ENCODE assay signal across 9 cellular contexts in the genomic region with DNA sequence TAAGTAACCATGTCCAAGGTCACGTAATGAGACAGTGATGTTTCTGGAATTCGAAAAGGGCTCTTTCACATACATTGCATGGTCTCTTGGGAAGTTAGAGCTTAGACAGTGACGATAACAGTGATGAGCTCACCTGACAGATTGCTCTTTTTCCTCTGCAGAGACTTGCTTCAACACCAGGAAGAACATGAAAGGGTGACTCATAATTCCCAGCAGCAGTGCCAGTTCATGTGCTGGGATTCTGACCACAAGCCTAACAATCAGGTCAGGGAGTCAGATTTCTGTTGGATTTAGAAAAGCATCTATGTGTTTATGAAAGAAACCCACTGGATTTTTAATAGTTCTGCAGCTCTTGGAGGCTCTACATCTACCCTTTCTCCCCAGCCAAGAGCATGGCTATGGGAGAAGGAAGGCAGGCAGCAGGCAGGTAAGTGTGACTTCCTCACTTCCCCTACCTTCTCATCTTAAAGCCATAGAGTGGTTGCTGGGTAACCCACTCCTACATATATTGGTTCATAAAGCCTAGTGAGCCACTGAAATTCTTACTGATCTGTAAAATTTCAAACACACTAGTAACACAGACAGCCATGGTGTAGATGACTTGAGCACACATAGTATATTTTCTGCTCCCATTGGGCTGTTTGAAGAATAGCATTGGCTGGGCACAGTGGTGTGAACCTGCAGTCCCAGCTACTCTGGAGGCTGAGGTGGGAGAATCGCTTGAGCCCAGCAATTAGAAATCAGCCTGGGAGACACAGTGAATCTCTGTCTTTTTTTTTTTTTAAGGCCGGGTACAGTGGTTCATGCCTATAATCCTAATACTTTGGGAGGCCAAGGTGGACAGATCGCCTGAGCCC. TPM values are rescaled to one million over a fixed set of nuclear protein-coding genes. Genes with fewer than 3 reads are reported as not detected.
DNase-seq lines count a peak whose midpoint lies in the region; ATAC-seq and TF ChIP-seq lines count a peak whose summit lies in the region.
"Had no signal": no experiment of that assay in that cellular context is flagged by ENCODE, and none has a peak within 500 bp of the region (broad histone marks: within the 10 kb centered on the region; RNA-seq: fewer than 3 reads in every experiment).

No MANE protein-coding gene starts in this region.

- peak overlapping the region; percentile 43 for H3K27ac ChIP-seq in PC-9

- H3K9me3 Mint-ChIP-seq in activated CD4-positive, alpha-beta T cell treated with anti-CD3 and anti-CD28 coated beads for 36 hours (ENCODE audit: low read depth): no peaks in the 10 kb centered on the region
- H3K9me3 Mint-ChIP-seq in stimulated activated effector memory CD8-positive, alpha-beta T cell treated with anti-CD3 and anti-CD28 coated beads, Interleukin-12 subunit alpha, Interleukin-12 subunit beta, amount 100 ng/mL, for 72 hours: no peaks in the 10 kb centered on the region
- H3K9me3 Mint-ChIP-seq in immature natural killer cell: no peaks in the 10 kb centered on the region

- H3K4me1 Mint-ChIP-seq in activated CD4-positive, alpha-beta T cell treated with anti-CD3 and anti-CD28 coated beads for 36 hours: peaks cover 12% of the 10 kb centered on the region
- H3K4me1 Mint-ChIP-seq in stimulated activated effector memory CD8-positive, alpha-beta T cell treated with anti-CD3 and anti-CD28 coated beads, Interleukin-12 subunit alpha, Interleukin-12 subunit beta, amount 100 ng/mL, for 72 hours: peaks cover 7% of the 10 kb centered on the region
- peaks cover 0 to 2% of the 10 kb centered on the region in 2 donors for H3K4me1 Mint-ChIP-seq in immature natural killer cell

- H3K9me3 ChIP-seq in PC-9 (ENCODE audit: insufficient read depth, low read depth): no peaks in the 10 kb centered on the region

- TSS peak; percentile 57 for BruUV-seq in PC-9 (replicated peaks; lab: Mats Ljungman, UMichigan)

- no peaks in the 10 kb centered on the region for H3K27me3 Mint-ChIP-seq in activated CD4-positive, alpha-beta T cell treated with anti-CD3 and anti-CD28 coated beads for 36 hours
- peaks cover 1 to 5% (median 3%) of the 10 kb centered on the region in 3 donors for H3K27me3 Mint-ChIP-seq in immature natural killer cell (ENCODE audit: low read depth in 3 of 3)
- H3K27me3 Mint-ChIP-seq: CD4-positive, CD25-positive, alpha-beta regulatory T cell had no signal

- no peak overlapping the region for H3K27ac Mint-ChIP-seq in activated CD4-positive, alpha-beta T cell treated with anti-CD3 and anti-CD28 coated beads for 36 hours
- no peak overlapping the region for H3K27ac Mint-ChIP-seq in stimulated activated effector memory CD8-positive, alpha-beta T cell treated with anti-CD3 and anti-CD28 coated beads, Interleukin-12 subunit alpha, Interleukin-12 subunit beta, amount 100 ng/mL, for 72 hours
- H3K27ac Mint-ChIP-seq in immature natural killer cell: no peak overlapping the region
- H3K27ac Mint-ChIP-seq: CD4-positive, CD25-positive, alpha-beta regulatory T cell had no signal

- H3K36me3 Mint-ChIP-seq in activated CD4-positive, alpha-beta T cell treated with anti-CD3 and anti-CD28 coated beads for 36 hours (ENCODE audit: low read depth): no peaks in the 10 kb centered on the region
- no peaks in the 10 kb centered on the region for H3K36me3 Mint-ChIP-seq in stimulated activated effector memory CD8-positive, alpha-beta T cell treated with anti-CD3 and anti-CD28 coated beads, Interleukin-12 subunit alpha, Interleukin-12 subunit beta, amount 100 ng/mL, for 72 hours
- H3K36me3 Mint-ChIP-seq in immature natural killer cell: no peaks in the 10 kb centered on the region
- H3K36me3 Mint-ChIP-seq: CD4-positive, CD25-positive, alpha-beta regulatory T cell had no signal

- no peaks in the 10 kb centered on the region for H3K27me3 ChIP-seq in PC-9 (ENCODE audit: insufficient read depth, low read depth)

- no peak overlapping the region for H3K4me3 ChIP-seq in PC-9
- no peak overlapping the region for H3K4me3 ChIP-seq in fibroblast of the aortic adventitia (ENCODE audit: low read depth, low read length)

- H3K4me3 Mint-ChIP-seq in activated CD4-positive, alpha-beta T cell treated with anti-CD3 and anti-CD28 coated beads for 36 hours: no peak overlapping the region
- no peak overlapping the region for H3K4me3 Mint-ChIP-seq in stimulated activated effector memory CD8-positive, alpha-beta T cell treated with anti-CD3 and anti-CD28 coated beads, Interleukin-12 subunit alpha, Interleukin-12 subunit beta, amount 100 ng/mL, for 72 hours
- no peak overlapping the region for H3K4me3 Mint-ChIP-seq in immature natural killer cell
- H3K4me3 Mint-ChIP-seq: CD4-positive, CD25-positive, alpha-beta regulatory T cell had no signal

- no peaks in the 10 kb centered on the region for H3K36me3 ChIP-seq in PC-9 (ENCODE audit: low read depth)

- intact Hi-C loops in activated CD4-positive, alpha-beta T cell treated with anti-CD3 and anti-CD28 coated beads for 36 hours (cut with DNase I, micrococcal nuclease): no loop called here
- intact Hi-C loops in PC-9 (cut with micrococcal nuclease; ENCODE audit: unreplicated experiment): loop anchor here (1.0 kb wide), 2 partner anchors 9 to 44 kb away; a partner anchor contains a TSS

- DNase-seq in activated CD4-positive, alpha-beta T cell treated with anti-CD3 and anti-CD28 coated beads for 36 hours: no peak
- DNase-seq in activated CD4-positive, alpha-beta T cell treated with anti-CD3 and anti-CD28 coated beads for 4 hours: no peak
- peak; percentile 77 to 92 for DNase-seq in PC-9
- DNase-seq in fibroblast of the aortic adventitia (ENCODE audit: low read depth): peak; percentile 98
- no peak for DNase-seq in stimulated activated effector memory CD8-positive, alpha-beta T cell treated with anti-CD3 and anti-CD28 coated beads, Interleukin-12 subunit alpha, Interleukin-12 subunit beta, amount 100 ng/mL, for 72 hours (ENCODE audit: low spot score in 2 of 2)
- DNase-seq in immature natural killer cell: no peak
- no peak for DNase-seq in amygdala (lab: John Stamatoyannopoulos, UW)
- no peak for DNase-seq in activated CD4-positive, alpha-beta T cell treated with anti-CD3 and anti-CD28 coated beads, Interleukin-2, amount 50 U/mL, for 4 hours
- DNase-seq: CD4-positive, CD25-positive, alpha-beta regulatory T cell had no signal

- CTCF ChIA-PET in activated CD4-positive, alpha-beta T cell treated with anti-CD3 and anti-CD28 coated beads for 36 hours (lab: Charles Lee): no interaction called here
- CTCF ChIA-PET in PC-9 (lab: Charles Lee): interaction anchor here (0.7 kb wide), 1 partner anchor 47 kb away, joined by 3 read pairs; no protein-coding TSS in a partner anchor

- no peak overlapping the region for H2AFZ ChIP-seq in PC-9

- ATAC-seq in activated CD4-positive, alpha-beta T cell treated with anti-CD3 and anti-CD28 coated beads for 36 hours: peak; percentile 44
- ATAC-seq in stimulated activated effector memory CD8-positive, alpha-beta T cell treated with anti-CD3 and anti-CD28 coated beads, Interleukin-12 subunit alpha, Interleukin-12 subunit beta, amount 100 ng/mL, for 72 hours: peak; percentile 26

- peaks cover 20% of the 10 kb centered on the region for H3F3A ChIP-seq in PC-9 (ENCODE audit: insufficient read depth, low read depth)

- peak overlapping the region; percentile 45 for H3K4me2 ChIP-seq in PC-9

- no peak for TF ChIP-seq CTCF in PC-9 (conservative IDR thresholded peaks at IDR 0.05)
- no peak for TF ChIP-seq CTCF in fibroblast of the aortic adventitia (IDR thresholded peaks at IDR 0.05; ENCODE audit: insufficient read depth, low read length)

- no peaks in the 10 kb centered on the region for H4K20me1 ChIP-seq in PC-9 (ENCODE audit: insufficient read depth)

- H3K4me1 ChIP-seq in PC-9 (replicated peaks; ENCODE audit: insufficient read depth): peaks cover 24% of the 10 kb centered on the region

- no peaks in the 10 kb centered on the region for H3K79me2 ChIP-seq in PC-9 (ENCODE audit: low read depth)

- no peaks in the 10 kb centered on the region for H3K9me2 ChIP-seq in PC-9 (ENCODE audit: insufficient read depth)

- POLR2A ChIA-PET in activated CD4-positive, alpha-beta T cell treated with anti-CD3 and anti-CD28 coated beads for 36 hours (lab: Charles Lee): no interaction called here
- POLR2A ChIA-PET in PC-9 (lab: Charles Lee; ENCODE audit: unreplicated experiment): interaction anchor here (0.6 kb wide), 2 partner anchors 121 to 159 kb away, joined by 3 read pairs; no protein-coding TSS in a partner anchor

RNA-seq across cellular contexts. Expression of a gene that starts 44.4 kb away (rescaled TPM):
- 10 to 100 TPM; 42.6 to 51.9 TPM for total RNA-seq in activated CD4-positive, alpha-beta T cell treated with anti-CD3 and anti-CD28 coated beads for 36 hours
- total RNA-seq in PC-9 (2021) (46.4 and 63.8 TPM in 2 replicates), fibroblast of the aortic adventitia (ENCODE audit: low replicate concordance) (9.6 and 46.1 TPM in 2 replicates)
- 10 to 100 TPM; 56.5 to 88.9 (median 60.6) TPM for polyA plus RNA-seq in immature natural killer cell

Comparison
In these comparisons a context has a peak if more than half of its experiments do, and no peak if none do; other contexts are left out.
1. DNase-seq: peak in PC-9 (2 of 2) and fibroblast of the aortic adventitia (single experiment); none in activated CD4-positive, alpha-beta T cell treated with anti-CD3 and anti-CD28 coated beads for 36 hours (single experiment), activated CD4-positive, alpha-beta T cell treated with anti-CD3 and anti-CD28 coated beads for 4 hours (0 of 2), stimulated activated effector memory CD8-positive, alpha-beta T cell treated with anti-CD3 and anti-CD28 coated beads, Interleukin-12 subunit alpha, Interleukin-12 subunit beta, amount 100 ng/mL, for 72 hours (0 of 2), immature natural killer cell (0 of 3), amygdala (0 of 56) and activated CD4-positive, alpha-beta T cell treated with anti-CD3 and anti-CD28 coated beads, Interleukin-2, amount 50 U/mL, for 4 hours (0 of 2).